ENCODE assay signal across 12 cellular contexts in the genomic region with DNA sequence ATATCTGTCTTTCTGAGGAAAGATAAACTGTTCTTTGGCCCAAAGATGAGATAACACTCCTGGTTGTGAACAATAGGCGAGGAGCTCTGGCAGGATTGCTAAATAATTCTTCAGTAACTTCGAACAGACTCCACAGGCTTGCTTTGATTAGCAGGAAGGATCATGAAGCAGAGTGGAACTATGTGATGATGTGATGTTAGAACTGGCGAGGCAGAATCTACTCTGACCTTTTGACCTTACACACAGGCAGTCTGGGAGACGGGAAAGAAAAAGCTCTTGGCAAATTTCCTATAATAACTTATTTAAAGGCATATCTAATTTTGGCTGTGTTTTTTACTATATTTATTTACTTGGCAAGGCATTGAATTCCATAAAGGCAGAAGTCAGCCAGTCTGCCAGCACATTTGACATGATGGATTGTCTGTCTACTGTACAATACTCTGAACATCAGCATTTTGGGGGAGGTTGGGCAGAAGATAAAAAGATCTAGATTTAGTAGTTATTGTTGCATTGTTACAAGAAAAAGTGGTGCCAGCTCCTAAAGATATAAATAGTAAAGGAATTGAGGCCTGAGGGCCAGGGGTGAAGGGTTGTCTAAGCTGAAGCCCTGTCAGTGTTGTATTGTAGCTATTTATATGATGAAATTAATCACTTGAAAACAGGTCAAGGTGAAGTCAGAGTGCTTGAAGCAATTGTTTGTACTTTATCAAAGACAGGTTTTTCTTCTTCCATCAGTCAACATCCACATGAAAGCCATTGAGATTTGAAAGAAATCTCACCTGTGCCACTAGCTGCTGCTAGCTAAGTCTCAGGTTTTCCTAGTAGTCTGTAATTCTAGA.
DNase-seq lines count a peak whose midpoint lies in the region; ATAC-seq and TF ChIP-seq lines count a peak whose summit lies in the region.
"Had no signal": no experiment of that assay in that cellular context is flagged by ENCODE, and none has a peak within 500 bp of the region (broad histone marks: within the 10 kb centered on the region; RNA-seq: fewer than 3 reads in every experiment).

No MANE protein-coding gene starts in this region.

- no peaks in the 10 kb centered on the region for H3K27me3 ChIP-seq in SJCRH30
- H3K27me3 ChIP-seq: ascending aorta had no signal

- DNase-seq in DMS53 treated with DMSO at 0.1 percent for 48 hours (lab: John Stamatoyannopoulos, UW; ENCODE audit: unreplicated experiment) (peak; percentile 2), SJCRH30 (peak; percentile 16 to 47), glomerular endothelial cell (ENCODE audit: extremely low read depth, low read depth, low spot score) (peak; percentile 89), osteocyte (ENCODE audit: extremely low spot score, unreplicated experiment) (no peak), GM13977 (ENCODE audit: low spot score) (no peak), NOMO-1 treated with dmso at 0.1 percent for 144 hours (lab: John Stamatoyannopoulos, UW; ENCODE audit: unreplicated experiment) (no peak)
- DNase-seq in activated naive CD8-positive, alpha-beta T cell treated with anti-CD3 and anti-CD28 coated beads, Interleukin-2, amount 50 U/mL, for 24 hours: no peak
- DNase-seq: Calu3, KBM-7 had no signal

- H3K9me3 Mint-ChIP-seq in osteocyte (ENCODE audit: unreplicated experiment): peaks cover 8% of the 10 kb centered on the region
- H3K9me3 Mint-ChIP-seq in activated naive CD8-positive, alpha-beta T cell treated with anti-CD3 and anti-CD28 coated beads, Interleukin-2, amount 50 U/mL, for 24 hours: peaks cover 13% of the 10 kb centered on the region

- H3K4me1 Mint-ChIP-seq in osteocyte (ENCODE audit: unreplicated experiment): peaks cover 11% of the 10 kb centered on the region
- no peaks in the 10 kb centered on the region for H3K4me1 Mint-ChIP-seq in activated naive CD8-positive, alpha-beta T cell treated with anti-CD3 and anti-CD28 coated beads, Interleukin-2, amount 50 U/mL, for 24 hours

- in situ Hi-C loops in GM13977 (cut with MboI; ENCODE audit: low pct_unique_long_range_greater_than_20kb, low sequenced_read_pairs, unreplicated experiment): no loop called here

- peak overlapping the region; percentile 30; the same call in 1 of the 2 replicates for H3K27ac ChIP-seq in SJCRH30
- H3K27ac ChIP-seq: ascending aorta, PC-9 had no signal

- TF ChIP-seq CTCF in osteocyte (IDR thresholded peaks at IDR 0.05) (no peak), GM13977 (IDR thresholded peaks at IDR 0.05; ENCODE audit: extremely low read depth, insufficient read depth, missing control alignments) (no peak)

- H3K27me3 Mint-ChIP-seq in osteocyte (ENCODE audit: unreplicated experiment): no peaks in the 10 kb centered on the region
- peaks cover 3% of the 10 kb centered on the region for H3K27me3 Mint-ChIP-seq in activated naive CD8-positive, alpha-beta T cell treated with anti-CD3 and anti-CD28 coated beads, Interleukin-2, amount 50 U/mL, for 24 hours

- peaks cover 10% of the 10 kb centered on the region; the same call in 1 of the 2 replicates for H3K4me1 ChIP-seq in SJCRH30

- H3K4me3 Mint-ChIP-seq in osteocyte (ENCODE audit: unreplicated experiment): no peak overlapping the region
- H3K4me3 Mint-ChIP-seq in activated naive CD8-positive, alpha-beta T cell treated with anti-CD3 and anti-CD28 coated beads, Interleukin-2, amount 50 U/mL, for 24 hours: no peak overlapping the region

- H3K36me3 ChIP-seq in SJCRH30: no peaks in the 10 kb centered on the region
- H3K36me3 ChIP-seq: ascending aorta had no signal

- H3K27ac Mint-ChIP-seq in osteocyte (ENCODE audit: unreplicated experiment): peak overlapping the region; percentile 8
- H3K27ac Mint-ChIP-seq in activated naive CD8-positive, alpha-beta T cell treated with anti-CD3 and anti-CD28 coated beads, Interleukin-2, amount 50 U/mL, for 24 hours: no peak overlapping the region

- 0 out of 2 replicates have a peak, but pooled peaks cover 3% of the 10 kb centered on the region for H3K9me3 ChIP-seq in SJCRH30 (replicated peaks)
- H3K9me3 ChIP-seq: ascending aorta had no signal

- H3K36me3 Mint-ChIP-seq in osteocyte (ENCODE audit: unreplicated experiment): no peaks in the 10 kb centered on the region
- H3K36me3 Mint-ChIP-seq in activated naive CD8-positive, alpha-beta T cell treated with anti-CD3 and anti-CD28 coated beads, Interleukin-2, amount 50 U/mL, for 24 hours (ENCODE audit: low read depth): no peaks in the 10 kb centered on the region

- ATAC-seq in activated naive CD8-positive, alpha-beta T cell treated with anti-CD3 and anti-CD28 coated beads, Interleukin-2, amount 50 U/mL, for 24 hours: no peak
- ATAC-seq in GM21576 (IDR thresholded peaks at IDR 0.05; ENCODE audit: unreplicated experiment): no peak

- H3K4me3 ChIP-seq in SJCRH30: no peak overlapping the region
- H3K4me3 ChIP-seq: ascending aorta, PC-9 had no signal

Comparison
In these comparisons a context has a peak if more than half of its experiments do, and no peak if none do; other contexts are left out.
1. DNase-seq: peak in DMS53 treated with DMSO at 0.1 percent for 48 hours (single experiment), SJCRH30 (2 of 2) and glomerular endothelial cell (single experiment); none in osteocyte (single experiment), GM13977 (single experiment), activated naive CD8-positive, alpha-beta T cell treated with anti-CD3 and anti-CD28 coated beads, Interleukin-2, amount 50 U/mL, for 24 hours (single experiment) and NOMO-1 treated with dmso at 0.1 percent for 144 hours (single experiment).